ENCODE assay signal across 8 cellular contexts in the genomic region with DNA sequence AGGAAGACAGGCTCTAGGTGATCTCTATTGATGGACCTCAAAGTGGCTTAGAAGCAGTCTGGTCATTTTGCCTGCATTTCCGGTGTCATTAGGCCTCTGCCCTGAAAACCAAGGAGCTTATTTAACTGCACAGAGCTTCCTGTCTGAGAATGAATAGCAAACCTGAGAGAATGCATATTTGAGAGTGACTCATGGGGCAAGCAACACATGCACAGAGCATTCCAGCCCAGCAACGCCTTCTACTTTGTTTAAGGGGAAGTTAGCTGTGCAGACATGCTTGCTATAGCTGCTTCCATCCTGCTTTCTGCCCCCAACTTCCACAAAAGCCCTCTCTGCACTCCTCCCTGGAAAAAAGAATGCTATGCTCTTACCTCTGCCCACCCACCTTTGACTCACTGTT.
DNase-seq lines count a peak whose midpoint lies in the region; ATAC-seq and TF ChIP-seq lines count a peak whose summit lies in the region.

No MANE protein-coding gene starts in this region.

- DNase-seq in ACHN = peak; percentile 93
- peak; percentile 94 for DNase-seq in HT1080 (ENCODE audit: low read depth)
- DNase-seq in fibroblast of lung (ENCODE audit: low read depth in 2 of 2) = peak; percentile 22 to 96
- DNase-seq in retina = no peak
- no peak for DNase-seq in activated T-cell treated with anti-CD3 and anti-CD28 coated beads for 4 hours
- no peak for DNase-seq in activated CD4-positive, alpha-beta T cell treated with anti-CD3 and anti-CD28 coated beads for 36 hours
- DNase-seq in psoas muscle = no peak

- H3K27me3 ChIP-seq in fibroblast of lung (ENCODE audit: control insufficient read depth, insufficient read depth, low read length) (no peaks in the 10 kb centered on the region), psoas muscle (ENCODE audit: insufficient read depth in 3 of 3, low read length in 2 of 3) (no peaks in the 10 kb centered on the region)

- H3K79me2 ChIP-seq in fibroblast of lung (ENCODE audit: control insufficient read depth, insufficient read depth, low read length) = no peaks in the 10 kb centered on the region

- no peak overlapping the region for H3K27ac ChIP-seq in fibroblast of lung (ENCODE audit: insufficient read depth, low read length)
- no peak overlapping the region for H3K27ac ChIP-seq in psoas muscle

- 37 to 54% (median 41%) methylated on average over 2 of the region's 2 CpGs for WGBS in psoas muscle, 3 donors

- in situ Hi-C loops in ACHN (cut with HindIII; ENCODE audit: low pct_ligation_motif_present, low pct_unique_long_range_greater_than_20kb, low sequenced_read_pairs) = no loop called here

- no peak overlapping the region for H3K9ac ChIP-seq in fibroblast of lung (ENCODE audit: insufficient read depth, low read length)

- H4K20me1 ChIP-seq in fibroblast of lung (ENCODE audit: control insufficient read depth, extremely low read depth, insufficient read depth, low read length) = no peaks in the 10 kb centered on the region

- no peaks in the 10 kb centered on the region for H3K4me1 Mint-ChIP-seq in activated CD4-positive, alpha-beta T cell treated with anti-CD3 and anti-CD28 coated beads for 36 hours

- H3K36me3 Mint-ChIP-seq in activated CD4-positive, alpha-beta T cell treated with anti-CD3 and anti-CD28 coated beads for 36 hours (ENCODE audit: low read depth) = no peaks in the 10 kb centered on the region

- ATAC-seq in GM21423 (IDR thresholded peaks at IDR 0.05; ENCODE audit: unreplicated experiment) (peak; percentile 89), psoas muscle (no peak)
- no peak for ATAC-seq in activated CD4-positive, alpha-beta T cell treated with anti-CD3 and anti-CD28 coated beads for 36 hours

- H3K27ac Mint-ChIP-seq in activated CD4-positive, alpha-beta T cell treated with anti-CD3 and anti-CD28 coated beads for 36 hours = no peak overlapping the region

- intact Hi-C loops in activated CD4-positive, alpha-beta T cell treated with anti-CD3 and anti-CD28 coated beads for 36 hours (cut with DNase I, micrococcal nuclease) = no loop called here
- intact Hi-C loops in psoas muscle (cut with DNase I) = no loop called here

- POLR2A ChIA-PET in activated CD4-positive, alpha-beta T cell treated with anti-CD3 and anti-CD28 coated beads for 36 hours (lab: Charles Lee) = no interaction called here

- H3K9me3 ChIP-seq in fibroblast of lung (ENCODE audit: control insufficient read depth, insufficient read depth, low read depth, low read length) (no peaks in the 10 kb centered on the region), psoas muscle (no peaks in the 10 kb centered on the region)

- H3K4me3 ChIP-seq in fibroblast of lung (replicated peaks in 1 of 4; ENCODE audit: control extremely low read depth in 1 of 4, insufficient read depth in 1 of 4, low read depth in 3 of 4, low read length in 4 of 4) (no peak overlapping the region), psoas muscle (no peak overlapping the region)

- no peaks in the 10 kb centered on the region for H3K36me3 ChIP-seq in fibroblast of lung (ENCODE audit: control insufficient read depth, insufficient read depth, low read length)
- no peaks in the 10 kb centered on the region for H3K36me3 ChIP-seq in psoas muscle (ENCODE audit: insufficient read depth in 1 of 2, low read depth in 1 of 2)

- CTCF ChIA-PET in activated CD4-positive, alpha-beta T cell treated with anti-CD3 and anti-CD28 coated beads for 36 hours (lab: Charles Lee) = interaction anchor here (0.6 to 1.3 kb wide), 2 partner anchors 18 to 154 kb away, joined by 3 read pairs; no protein-coding TSS in a partner anchor

- no peaks in the 10 kb centered on the region for H3K9me3 Mint-ChIP-seq in activated CD4-positive, alpha-beta T cell treated with anti-CD3 and anti-CD28 coated beads for 36 hours (ENCODE audit: low read depth)

- H2AFZ ChIP-seq in fibroblast of lung (ENCODE audit: low read length) = no peak overlapping the region

- no peaks in the 10 kb centered on the region for H3K27me3 Mint-ChIP-seq in activated CD4-positive, alpha-beta T cell treated with anti-CD3 and anti-CD28 coated beads for 36 hours

- no peak overlapping the region for H3K4me2 ChIP-seq in fibroblast of lung (ENCODE audit: extremely low read depth, insufficient read depth, low read length)

- no peak for TF ChIP-seq CTCF in fibroblast of lung (conservative IDR thresholded peaks at IDR 0.05 in 1 of 2, IDR thresholded peaks at IDR 0.05 in 1 of 2; ENCODE audit: low read depth in 1 of 2, low read length in 2 of 2)
- TF ChIP-seq CTCF in psoas muscle (IDR thresholded peaks at IDR 0.05) = no peak

- no peaks in the 10 kb centered on the region for H3K4me1 ChIP-seq in fibroblast of lung (ENCODE audit: control insufficient read depth, extremely low read depth, insufficient read depth, low read length)
- no peaks in the 10 kb centered on the region for H3K4me1 ChIP-seq in psoas muscle

- no peak overlapping the region for H3K4me3 Mint-ChIP-seq in activated CD4-positive, alpha-beta T cell treated with anti-CD3 and anti-CD28 coated beads for 36 hours

Comparison
In these comparisons a context has a peak if more than half of its experiments do, and no peak if none do; other contexts are left out.
1. DNase-seq: peak in ACHN (single experiment), HT1080 (single experiment) and fibroblast of lung (2 of 2); none in retina (single experiment), activated T-cell treated with anti-CD3 and anti-CD28 coated beads for 4 hours (single experiment), activated CD4-positive, alpha-beta T cell treated with anti-CD3 and anti-CD28 coated beads for 36 hours (single experiment) and psoas muscle (0 of 2).